Comparison of ENCODE assay signal across 14 cellular contexts in the genomic region with DNA sequence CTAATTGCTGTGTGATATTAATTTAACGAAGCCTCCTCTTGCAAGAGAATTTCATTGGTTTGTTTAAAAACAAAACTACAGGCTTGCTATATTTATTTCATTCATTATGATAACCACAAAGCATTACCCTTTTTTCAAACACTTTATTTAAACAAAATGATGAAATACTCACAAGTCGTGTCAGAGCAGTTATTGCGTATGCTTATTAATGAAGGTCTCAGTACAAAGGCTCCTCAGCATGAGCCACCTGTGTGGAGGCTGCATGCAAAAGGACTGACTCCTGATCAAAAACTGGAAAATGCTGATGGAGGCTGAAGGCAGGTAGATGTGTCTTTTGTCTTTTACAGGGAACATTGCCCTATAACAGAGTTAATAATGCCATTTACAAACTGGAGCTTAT.
DNase-seq lines count a peak whose midpoint lies in the region; ATAC-seq, FAIRE-seq and TF ChIP-seq lines count a peak whose summit lies in the region.
"Had no signal": no experiment of that assay in that cellular context is flagged by ENCODE, and none has a peak within 500 bp of the region (broad histone marks: within the 10 kb centered on the region; RNA-seq: fewer than 3 reads in every experiment).

No MANE protein-coding gene starts in this region.

- H2BK120ac ChIP-seq in H9 (ENCODE audit: low read depth, low read length, poor library complexity, severe bottlenecking): no peak overlapping the region

- CTCF ChIA-PET in PC-3 (lab: Charles Lee): no interaction called here

- H4K20me1 ChIP-seq in PC-3 (ENCODE audit: low read length) (no peaks in the 10 kb centered on the region), H9 (ENCODE audit: control insufficient read depth, insufficient read depth, insufficient read length) (no peaks in the 10 kb centered on the region)

- DNase-seq in NOMO-1 treated with DMSO at 0.1 percent for 48 hours (lab: John Stamatoyannopoulos, UW; ENCODE audit: unreplicated experiment) (peak; percentile 6), NOMO-1 treated with dmso at 0.1 percent for 144 hours (lab: John Stamatoyannopoulos, UW; ENCODE audit: unreplicated experiment) (no peak), PC-3 (no peak), bronchial epithelial cell (ENCODE audit: low read depth) (peak; percentile 64), H9 (no peak)
- DNase-seq: ACHN; C1 segment of cervical spinal cord; Calu3; CD4-positive, alpha-beta T cell; DMS 273 treated with DMSO at 0.1 percent for 48 hours had no signal

- H3K9ac ChIP-seq in PC-3 (ENCODE audit: low read length): no peak overlapping the region
- no peak overlapping the region for H3K9ac ChIP-seq in subcutaneous abdominal adipose tissue (ENCODE audit: low read length in 5 of 5)
- no peak overlapping the region for H3K9ac ChIP-seq in H9 (ENCODE audit: extremely low read depth, insufficient read length, low read length)

- H3K23ac ChIP-seq in H9 (ENCODE audit: insufficient read length, low read depth, low read length): no peak overlapping the region

- H3K4me2 ChIP-seq in PC-3 (ENCODE audit: low read length) (peak overlapping the region; percentile 53; the same call in 1 of the 2 replicates), H9 (ENCODE audit: insufficient read depth, insufficient read length, low read length) (no peak overlapping the region)

- H3K27me3 ChIP-seq in PC-3 (ENCODE audit: low read length) (no peaks in the 10 kb centered on the region), bronchial epithelial cell (ENCODE audit: control insufficient read depth, insufficient read depth, low read length) (no peaks in the 10 kb centered on the region), subcutaneous abdominal adipose tissue (ENCODE audit: control insufficient read depth in 5 of 5, insufficient read depth in 4 of 5, low read length in 5 of 5) (no peaks in the 10 kb centered on the region), H9 (ENCODE audit: insufficient read depth, low read length) (peaks cover 4% of the 10 kb centered on the region; the same call in 1 of the 2 replicates)

- H3K36me3 Mint-ChIP-seq in H9 (ENCODE audit: insufficient read depth in 1 of 3, low read depth in 3 of 3): no peaks in the 10 kb centered on the region

- TF ChIP-seq CTCF in PC-3 (conservative IDR thresholded peaks at IDR 0.05; ENCODE audit: low read depth, low read length): no peak
- TF ChIP-seq CTCF in bronchial epithelial cell (IDR thresholded peaks at IDR 0.05; ENCODE audit: insufficient read depth, low read length, severe bottlenecking): no peak
- no peak for TF ChIP-seq CTCF in H9 (conservative IDR thresholded peaks at IDR 0.05)

- peaks cover 19 to 34% of the 10 kb centered on the region in 2 experiments for H3K4me1 Mint-ChIP-seq in H9

- no peaks in the 10 kb centered on the region for H3K9me2 ChIP-seq in PC-3 (replicated peaks; ENCODE audit: low read length)

- H2BK12ac ChIP-seq in H9 (ENCODE audit: insufficient read length, low read depth, low read length): no peak overlapping the region

- no peak overlapping the region for H2BK20ac ChIP-seq in H9 (ENCODE audit: low read depth, low read length, poor library complexity, severe bottlenecking)

- ATAC-seq in PC-3: no peak
- ATAC-seq in GM18873 (IDR thresholded peaks at IDR 0.05; ENCODE audit: low FRiP score, unreplicated experiment): no peak
- ATAC-seq: HCT116 had no signal

- H4K8ac ChIP-seq in H9 (replicated peaks; ENCODE audit: insufficient read length, low read depth, low read length): no peak overlapping the region

- WGBS in H9 (ENCODE audit: extremely low coverage, insufficient read length, low lambda C conversion rate): no CpG with 5 or more reads among the region's 3 CpGs

- no peak overlapping the region for H2BK15ac ChIP-seq in H9 (ENCODE audit: low read depth, low read length)

- no peaks in the 10 kb centered on the region for H3K79me1 ChIP-seq in H9 (ENCODE audit: insufficient read depth, low read depth, low read length, poor library complexity, severe bottlenecking)

- H3K14ac ChIP-seq in H9 (ENCODE audit: insufficient read depth, low read length): no peak overlapping the region

- no peak overlapping the region for H2BK5ac ChIP-seq in H9 (ENCODE audit: insufficient read length, low read length)

- POLR2A ChIA-PET in PC-3 (lab: Charles Lee; ENCODE audit: unreplicated experiment): interaction anchor here (0.7 kb wide), 1 partner anchor 77 kb away, joined by 3 read pairs; no protein-coding TSS in a partner anchor

- no peak overlapping the region for H2AFZ ChIP-seq in PC-3 (ENCODE audit: low read length)
- no peak overlapping the region for H2AFZ ChIP-seq in H9 (ENCODE audit: low read length)

- peaks cover 6% of the 10 kb centered on the region; the same call in 1 of the 2 replicates for H3K27me3 Mint-ChIP-seq in H9 (ENCODE audit: low read depth)
- H3K27me3 Mint-ChIP-seq: B cell had no signal

- H3K4me1 ChIP-seq in PC-3 (ENCODE audit: insufficient read depth, low read length) (peaks cover 13% of the 10 kb centered on the region), subcutaneous abdominal adipose tissue (ENCODE audit: control insufficient read depth in 5 of 5, insufficient read depth in 5 of 5, low read length in 5 of 5) (peaks cover 0 to 23% (median 11%) of the 10 kb centered on the region in 5 donors), H9 (ENCODE audit: insufficient read depth, low read length) (0 out of 2 replicates have a peak, but pooled peaks cover 2% of the 10 kb centered on the region)

- no peak overlapping the region for H3K4me3 ChIP-seq in PC-3 (ENCODE audit: low read length)
- H3K4me3 ChIP-seq in bronchial epithelial cell (ENCODE audit: low read depth, low read length): no peak overlapping the region
- H3K4me3 ChIP-seq in subcutaneous abdominal adipose tissue (ENCODE audit: low read depth in 1 of 5, low read length in 5 of 5): no peak overlapping the region

- FAIRE-seq in bronchial epithelial cell (lab: Jason Lieb, UNC): no peak

- no peaks in the 10 kb centered on the region for H3K36me3 ChIP-seq in PC-3 (ENCODE audit: low read depth, low read length)
- no peaks in the 10 kb centered on the region for H3K36me3 ChIP-seq in bronchial epithelial cell (ENCODE audit: control insufficient read depth, insufficient read depth, low read length)
- H3K36me3 ChIP-seq in subcutaneous abdominal adipose tissue (ENCODE audit: control insufficient read depth in 5 of 5, insufficient read depth in 5 of 5, low read length in 5 of 5): no peaks in the 10 kb centered on the region

- no peak overlapping the region for H3K4ac ChIP-seq in H9 (ENCODE audit: low read depth, low read length)

- H3K9me3 ChIP-seq in PC-3 (ENCODE audit: low read length): no peaks in the 10 kb centered on the region
- H3K9me3 ChIP-seq in subcutaneous abdominal adipose tissue (ENCODE audit: control insufficient read depth in 5 of 5, low read length in 5 of 5): no peaks in the 10 kb centered on the region
- H3K9me3 ChIP-seq in H9 (ENCODE audit: control insufficient read depth, low read depth, low read length): no peaks in the 10 kb centered on the region

- H2AK5ac ChIP-seq in H9 (ENCODE audit: insufficient read length, low read length): no peak overlapping the region

- no peaks in the 10 kb centered on the region for H3K9me3 Mint-ChIP-seq in H9
- H3K9me3 Mint-ChIP-seq: CD4-positive, alpha-beta T cell had no signal

- intact Hi-C loops in PC-3 (cut with micrococcal nuclease): no loop called here

- no peaks in the 10 kb centered on the region for H3K23me2 ChIP-seq in H9 (ENCODE audit: insufficient read length, low read depth, low read length, poor library complexity, severe bottlenecking)

- H3K27ac ChIP-seq in PC-3 (ENCODE audit: low read length) (no peak overlapping the region), subcutaneous abdominal adipose tissue (ENCODE audit: low read depth, low read length) (peak overlapping the region; percentile 86), H9 (ENCODE audit: insufficient read length, low read depth, low read length) (no peak overlapping the region)

- no peaks in the 10 kb centered on the region for H3F3A ChIP-seq in PC-3 (ENCODE audit: low read length, unreplicated experiment)

- no peak overlapping the region for H3K27ac Mint-ChIP-seq in H9
- H3K27ac Mint-ChIP-seq: B cell; CD4-positive, alpha-beta T cell had no signal

- H4K5ac ChIP-seq in H9 (ENCODE audit: insufficient read length, low read depth, low read length): no peak overlapping the region

- H3K18ac ChIP-seq in H9 (ENCODE audit: insufficient read length, low read depth, low read length): no peak overlapping the region

- H4K91ac ChIP-seq in H9 (ENCODE audit: insufficient read length, low read depth, low read length): no peak overlapping the region

- no peak overlapping the region for H3K4me3 Mint-ChIP-seq in H9
- H3K4me3 Mint-ChIP-seq: B cell; CD4-positive, alpha-beta T cell had no signal

- H3K56ac ChIP-seq in H9 (ENCODE audit: insufficient read length, low read depth, low read length): no peak overlapping the region

- BruUV-seq in PC-3 (replicated peaks; lab: Mats Ljungman, UMichigan): no TSS peak

- H3T11ph ChIP-seq in H9 (ENCODE audit: low read length): no peak overlapping the region

- H3K79me2 ChIP-seq in PC-3 (ENCODE audit: low read length): no peaks in the 10 kb centered on the region
- no peaks in the 10 kb centered on the region for H3K79me2 ChIP-seq in H9 (ENCODE audit: insufficient read depth, low read length)

Comparison
In these comparisons a context has a peak if more than half of its experiments do, and no peak if none do; other contexts are left out.
1. DNase-seq: peak in NOMO-1 treated with DMSO at 0.1 percent for 48 hours (single experiment) and bronchial epithelial cell (single experiment); none in NOMO-1 treated with dmso at 0.1 percent for 144 hours (single experiment), PC-3 (single experiment) and H9 (single experiment).